In the genomic region with DNA sequence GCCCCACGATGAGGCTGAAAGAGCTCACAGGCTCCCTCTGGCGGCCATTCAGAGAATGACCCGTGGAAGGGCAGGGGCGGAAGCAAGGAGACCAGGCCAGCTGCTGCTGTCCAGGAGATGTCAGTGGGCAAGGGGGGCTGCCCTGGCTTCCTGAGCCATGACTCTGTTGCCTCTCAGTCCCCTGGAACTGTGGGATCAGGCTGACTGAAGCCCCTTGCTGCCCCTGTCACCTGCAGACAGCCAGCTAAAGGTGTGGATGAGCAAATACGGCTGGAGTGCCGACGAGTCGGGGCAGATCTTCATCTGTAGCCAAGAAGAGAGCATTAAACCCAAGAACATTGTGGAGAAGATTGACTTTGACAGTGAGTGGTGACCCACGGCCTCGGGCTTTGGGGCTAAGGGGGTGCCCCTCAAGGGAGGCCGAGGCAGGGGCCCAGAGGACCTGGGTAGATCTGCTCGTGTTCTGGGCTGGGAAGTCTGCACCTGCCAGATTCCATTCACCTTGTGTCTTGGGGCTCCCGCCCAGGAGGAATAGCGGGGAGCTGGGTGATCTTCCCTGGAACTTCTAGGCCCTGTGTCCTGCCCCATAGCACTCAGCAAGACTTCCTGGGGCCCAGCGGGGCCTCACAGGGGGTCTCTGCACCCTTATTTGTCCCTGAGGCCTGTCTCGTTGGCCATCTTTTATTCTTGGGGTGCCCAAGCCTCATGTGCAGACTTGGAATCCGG, we compare ENCODE assay signal across 8 cellular contexts. TPM values are rescaled to one million over a fixed set of nuclear protein-coding genes. Genes with fewer than 3 reads are reported as not detected.
DNase-seq lines count a peak whose midpoint lies in the region; ATAC-seq, FAIRE-seq and TF ChIP-seq lines count a peak whose summit lies in the region.

No MANE protein-coding gene starts in this region.

- H3K27ac Mint-ChIP-seq in naive thymus-derived CD8-positive, alpha-beta T cell: peak overlapping the region in 7 of 10 donors; percentile 3 to 88 (median 64)
- peak overlapping the region; percentile 85 to 94 for H3K27ac Mint-ChIP-seq in stimulated activated naive CD8-positive, alpha-beta T cell treated with anti-CD3 and anti-CD28 coated beads, Interleukin-15, amount 100 ng/mL, for 72 hours

- in situ Hi-C loops in ACHN (cut with HindIII; ENCODE audit: low pct_ligation_motif_present, low pct_unique_long_range_greater_than_20kb, low sequenced_read_pairs): no loop called here

- H3K27ac ChIP-seq in epithelial cell of prostate: peak overlapping the region; percentile 84

- FAIRE-seq in GM12892 (lab: Jason Lieb, UNC): peak; percentile 27

- peaks cover 3 to 41% (median 11%) of the 10 kb centered on the region in 3 donors for H3K36me3 Mint-ChIP-seq in naive thymus-derived CD8-positive, alpha-beta T cell

- ATAC-seq in naive thymus-derived CD8-positive, alpha-beta T cell: peak; percentile 27 to 34
- ATAC-seq in stimulated activated naive CD8-positive, alpha-beta T cell treated with anti-CD3 and anti-CD28 coated beads, Interleukin-15, amount 100 ng/mL, for 72 hours: no peak

- H3K4me3 Mint-ChIP-seq in naive thymus-derived CD8-positive, alpha-beta T cell: peak overlapping the region in 7 of 10 donors; percentile 2 to 64 (median 50)
- peak overlapping the region in 1 of 2 donors; percentile 47 for H3K4me3 Mint-ChIP-seq in stimulated activated naive CD8-positive, alpha-beta T cell treated with anti-CD3 and anti-CD28 coated beads, Interleukin-15, amount 100 ng/mL, for 72 hours

- H3K4me1 Mint-ChIP-seq in naive thymus-derived CD8-positive, alpha-beta T cell: peaks cover 11 to 35% (median 30%) of the 10 kb centered on the region in 4 donors
- H3K4me1 Mint-ChIP-seq in stimulated activated naive CD8-positive, alpha-beta T cell treated with anti-CD3 and anti-CD28 coated beads, Interleukin-15, amount 100 ng/mL, for 72 hours: peaks cover 38% of the 10 kb centered on the region

- POLR2A ChIA-PET in naive thymus-derived CD8-positive, alpha-beta T cell (lab: Charles Lee): interaction anchor here (0.5 to 2.0 kb wide), 5 partner anchors 12 to 232 kb away, joined by 3 to 11 read pairs (median 8); partner anchors contain the start of genes ACTN4, EIF3K and FAM98C

- no peaks in the 10 kb centered on the region for H3K27me3 Mint-ChIP-seq in naive thymus-derived CD8-positive, alpha-beta T cell
- H3K27me3 Mint-ChIP-seq in stimulated activated naive CD8-positive, alpha-beta T cell treated with anti-CD3 and anti-CD28 coated beads, Interleukin-15, amount 100 ng/mL, for 72 hours: no peaks in the 10 kb centered on the region

- no peaks in the 10 kb centered on the region for H3K9me3 Mint-ChIP-seq in naive thymus-derived CD8-positive, alpha-beta T cell
- no peaks in the 10 kb centered on the region for H3K9me3 Mint-ChIP-seq in stimulated activated naive CD8-positive, alpha-beta T cell treated with anti-CD3 and anti-CD28 coated beads, Interleukin-15, amount 100 ng/mL, for 72 hours

- no peak for TF ChIP-seq POLR2A in GM12892 (IDR thresholded peaks at IDR 0.05; ENCODE audit: low read depth, low read length)

- DNase-seq in ACHN (peak; percentile 60), GM12892 (ENCODE audit: insufficient read length) (peak; percentile 65), NOMO-1 treated with DMSO at 0.1 percent for 48 hours (lab: John Stamatoyannopoulos, UW; ENCODE audit: unreplicated experiment) (peak; percentile 58), activated T-cell treated with anti-CD3 and anti-CD28 coated beads for 4 hours (peak; percentile 58), epithelial cell of prostate (ENCODE audit: low read depth, low spot score) (no peak), cortex of kidney (lab: John Stamatoyannopoulos, UW) (no peak)
- peak; percentile 42 to 83 (median 69) for DNase-seq in naive thymus-derived CD8-positive, alpha-beta T cell
- peak; percentile 70 to 71 for DNase-seq in stimulated activated naive CD8-positive, alpha-beta T cell treated with anti-CD3 and anti-CD28 coated beads, Interleukin-15, amount 100 ng/mL, for 72 hours

RNA-seq across cellular contexts. Expression of gene ACTN4, which starts 12.5 kb away (rescaled TPM):
- polyA plus RNA-seq in GM12892 (2012; ENCODE audit: missing spikeins): 113 TPM
- total RNA-seq in naive thymus-derived CD8-positive, alpha-beta T cell: 10 to 100 TPM; 52.9 to 57.6 TPM
- polyA plus RNA-seq in naive thymus-derived CD8-positive, alpha-beta T cell: 1 to 10 TPM; 3.2 to 8.5 (median 4.8) TPM

RNA-seq across cellular contexts. Expression of gene EIF3K, which starts 15.9 kb away (rescaled TPM):
- polyA plus RNA-seq in GM12892 (2012; ENCODE audit: missing spikeins): 279 TPM
- total RNA-seq in naive thymus-derived CD8-positive, alpha-beta T cell: 100 to 1,000 TPM; 335 to 346 TPM
- 100 to 1,000 TPM; 400 to 435 (median 432) TPM for polyA plus RNA-seq in naive thymus-derived CD8-positive, alpha-beta T cell

RNA-seq across cellular contexts. Expression of gene MAP4K1, which starts 17.2 kb away (rescaled TPM):
- 105 TPM for polyA plus RNA-seq in GM12892 (2012; ENCODE audit: missing spikeins)
- total RNA-seq in naive thymus-derived CD8-positive, alpha-beta T cell: 100 to 1,000 TPM; 221 to 228 TPM
- 100 to 1,000 TPM in 2 of 3 donors, 10 to 100 TPM in 1; 85.0 to 113 (median 113) TPM for polyA plus RNA-seq in naive thymus-derived CD8-positive, alpha-beta T cell

Comparison
In these comparisons a context has a peak if more than half of its experiments do, and no peak if none do; other contexts are left out.
1. DNase-seq: peak in ACHN (single experiment), GM12892 (single experiment), NOMO-1 treated with DMSO at 0.1 percent for 48 hours (single experiment), activated T-cell treated with anti-CD3 and anti-CD28 coated beads for 4 hours (single experiment), naive thymus-derived CD8-positive, alpha-beta T cell (10 of 10) and stimulated activated naive CD8-positive, alpha-beta T cell treated with anti-CD3 and anti-CD28 coated beads, Interleukin-15, amount 100 ng/mL, for 72 hours (2 of 2); none in epithelial cell of prostate (single experiment) and cortex of kidney (single experiment).